Comparison of ENCODE assay signal across 26 cellular contexts in the genomic region with DNA sequence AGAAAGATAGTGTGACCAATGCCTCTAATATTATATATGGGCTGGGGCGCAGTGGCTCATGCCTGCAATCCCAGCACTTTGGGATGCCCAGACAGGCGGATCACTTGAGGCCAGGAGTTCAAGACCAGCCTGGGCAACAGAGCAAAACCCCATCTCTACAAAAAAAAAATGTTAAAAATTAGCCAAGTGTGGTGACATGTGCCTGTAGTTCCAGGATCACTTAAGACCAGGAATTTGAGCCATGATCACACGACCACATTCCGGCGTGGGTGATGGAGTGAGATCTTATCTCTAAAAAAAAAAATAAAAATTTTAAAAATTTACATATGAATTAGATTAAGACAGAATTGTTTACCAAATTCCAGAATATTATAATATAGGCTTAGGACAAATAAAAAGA.
"Had no signal": no experiment of that assay in that cellular context is flagged by ENCODE, and none has a peak within 500 bp of the region (broad histone marks: within the 10 kb centered on the region; RNA-seq: fewer than 3 reads in every experiment).

No MANE protein-coding gene starts in this region.

- H3K36me3 ChIP-seq: prostate gland had no signal

- H3K27ac Mint-ChIP-seq: activated naive CD4-positive, alpha-beta T cell treated with anti-CD3 and anti-CD28 coated beads, Interleukin-2, amount 50 U/mL, for 72 hours; stimulated activated naive CD8-positive, alpha-beta T cell treated with anti-CD3 and anti-CD28 coated beads, Interleukin-15, Interleukin-2, amounts not matched to agents 100 ng/mL and 50 ng/mL, for 24 hours; T-cell had no signal

- DNase-seq: activated CD4-positive, alpha-beta T cell treated with anti-CD3 and anti-CD28 coated beads, Interleukin-2, amount 50 U/mL, for 1 hour; activated CD8-positive, alpha-beta memory T cell treated with anti-CD3 and anti-CD28 coated beads, Interleukin-2, amount 50 U/mL, for 48 hours; activated effector memory CD4-positive, alpha-beta T cell treated with anti-CD3 and anti-CD28 coated beads, Interleukin-2, amount 50 U/mL, for 16 hours; activated T-cell treated with anti-CD3 and anti-CD28 coated beads, Interleukin-2, amount 50 U/mL, for 48 hours; amniotic stem cell; dermis blood vessel endothelial cell; effector memory CD4-positive, alpha-beta T cell; foreskin keratinocyte; glutamatergic neuron; hypothalamus; mesenchymal stem cell; mucosa of descending colon; naive B cell; right cardiac atrium; T-cell; T1000; transverse colon had no signal

- H3K9me3 ChIP-seq: mucosa of descending colon, prostate gland, suprapubic skin, transverse colon, vagina had no signal

- H3K4me3 Mint-ChIP-seq: neural crest cell; stimulated activated naive CD8-positive, alpha-beta T cell treated with anti-CD3 and anti-CD28 coated beads, Interleukin-15, Interleukin-2, amounts not matched to agents 100 ng/mL and 50 ng/mL, for 24 hours; T-cell had no signal

- H3K9me3 Mint-ChIP-seq: activated naive CD4-positive, alpha-beta T cell treated with anti-CD3 and anti-CD28 coated beads, Interleukin-2, amount 50 U/mL, for 72 hours; neural crest cell; stimulated activated naive CD8-positive, alpha-beta T cell treated with anti-CD3 and anti-CD28 coated beads, Interleukin-15, Interleukin-2, amounts not matched to agents 100 ng/mL and 50 ng/mL, for 24 hours; T-cell had no signal

- H3K4me3 ChIP-seq: mucosa of descending colon, prostate gland, skin epidermis, suprapubic skin, transverse colon, vagina had no signal

- H3K27ac ChIP-seq: epithelial cell of prostate, foreskin keratinocyte, prostate gland, skin epidermis, suprapubic skin, transverse colon, vagina had no signal

- ATAC-seq: activated CD4-positive, CD25-positive, alpha-beta regulatory T cell treated with anti-CD3 and anti-CD28 coated beads, Interleukin-2, amount 50 U/mL, for 24 hours; activated naive CD4-positive, alpha-beta T cell treated with anti-CD3 and anti-CD28 coated beads, Interleukin-2, amount 50 U/mL, for 72 hours; foreskin keratinocyte; mucosa of descending colon; right cardiac atrium; T-cell had no signal

- H3K27me3 Mint-ChIP-seq: naive B cell; stimulated activated naive CD8-positive, alpha-beta T cell treated with anti-CD3 and anti-CD28 coated beads, Interleukin-15, Interleukin-2, amounts not matched to agents 100 ng/mL and 50 ng/mL, for 24 hours; T-cell had no signal

- H3K27me3 ChIP-seq: foreskin keratinocyte, suprapubic skin, transverse colon, vagina had no signal

- H3K4me1 ChIP-seq: foreskin keratinocyte, prostate gland, vagina had no signal
